9 cellular contexts compared by ENCODE assay signal in the genomic region with DNA sequence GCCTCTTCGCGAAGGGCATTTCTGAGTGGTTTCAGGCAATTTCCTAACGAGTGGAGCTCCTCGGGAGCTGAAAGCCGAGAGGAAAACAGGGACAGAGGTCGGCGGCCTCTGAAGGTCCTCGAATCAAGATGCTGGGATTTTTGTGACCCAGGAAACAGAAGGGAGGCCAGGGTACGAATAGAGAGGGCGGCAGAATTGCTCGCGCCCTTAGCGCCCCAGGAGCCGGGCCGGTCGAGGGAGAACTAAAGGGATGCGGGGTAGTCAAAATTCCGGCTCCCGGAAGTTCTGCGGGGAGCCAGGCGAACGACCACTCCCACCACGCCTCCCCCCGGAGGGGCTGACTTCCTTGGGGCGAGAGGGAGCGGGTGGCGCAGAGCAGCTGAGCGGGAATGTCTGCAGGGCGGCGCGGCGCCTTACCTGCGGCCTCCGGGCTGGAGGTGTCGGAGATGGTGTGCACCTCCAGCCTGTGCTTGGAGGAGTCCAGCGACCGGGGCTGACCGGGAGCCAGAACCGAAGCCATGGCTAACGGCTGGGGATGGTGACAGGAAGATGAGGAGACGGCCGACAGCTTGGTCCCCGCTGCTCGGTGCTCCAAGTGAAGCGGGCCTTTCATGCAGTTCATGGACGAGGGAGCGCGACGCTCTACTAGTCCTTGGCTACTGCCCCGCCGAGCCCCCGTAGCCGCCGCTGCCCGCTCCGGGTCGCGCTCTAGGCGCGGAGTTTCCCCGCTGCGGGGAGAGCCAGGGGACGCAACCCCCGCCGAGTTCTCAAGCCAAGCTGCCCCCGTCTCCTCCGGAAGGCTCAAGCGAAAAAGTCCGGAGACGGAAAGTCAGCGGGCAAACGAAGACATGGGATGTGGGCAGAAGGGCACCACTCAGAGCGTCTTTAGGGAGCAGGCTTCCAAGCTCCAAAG. TPM values are rescaled to one million over a fixed set of nuclear protein-coding genes. Genes with fewer than 3 reads are reported as not detected.
DNase-seq lines count a peak whose midpoint lies in the region; ATAC-seq and TF ChIP-seq lines count a peak whose summit lies in the region.
"Had no signal": no experiment of that assay in that cellular context is flagged by ENCODE, and none has a peak within 500 bp of the region (broad histone marks: within the 10 kb centered on the region; RNA-seq: fewer than 3 reads in every experiment).

No MANE protein-coding gene starts in this region.

- H3K4me1 Mint-ChIP-seq in activated B cell treated with CpG ODN at 0.5 μM for 24 hours = peaks cover 23% of the 10 kb centered on the region

- H3K27ac ChIP-seq in left ventricle myocardium inferior (replicated peaks) = no peak overlapping the region
- H3K27ac ChIP-seq in skin epidermis = no peak overlapping the region

- H3K27me3 Mint-ChIP-seq in activated B cell treated with CpG ODN at 0.5 μM for 24 hours = peaks cover 78% of the 10 kb centered on the region

- H3K27me3 ChIP-seq in left ventricle myocardium inferior (ENCODE audit: low read depth) = peaks cover 100% of the 10 kb centered on the region

- no peak overlapping the region for H3K27ac Mint-ChIP-seq in activated B cell treated with CpG ODN at 0.5 μM for 24 hours

- no peak for ATAC-seq in activated B cell treated with CpG ODN at 0.5 μM for 24 hours (ENCODE audit: low read depth)

- no peak for TF ChIP-seq POLR2A in erythroblast (IDR thresholded peaks at IDR 0.05; ENCODE audit: low read length)

- intact Hi-C loops in activated B cell treated with CpG ODN at 0.5 μM for 24 hours (cut with micrococcal nuclease) (no loop called here), left ventricle myocardium inferior (cut with micrococcal nuclease) (no loop called here)

- no peaks in the 10 kb centered on the region for H3K36me3 Mint-ChIP-seq in activated B cell treated with CpG ODN at 0.5 μM for 24 hours (ENCODE audit: low read depth)

- CTCF ChIA-PET in activated B cell treated with CpG ODN at 0.5 μM for 24 hours (lab: Charles Lee) = no interaction called here

- TF ChIP-seq CTCF in activated B cell treated with CpG ODN at 0.5 μM for 24 hours (IDR thresholded peaks at IDR 0.05) = no peak
- no peak for TF ChIP-seq CTCF in left ventricle myocardium inferior (IDR thresholded peaks at IDR 0.05; ENCODE audit: borderline replicate concordance)

- H3K9me3 ChIP-seq in left ventricle myocardium inferior (replicated peaks) = no peaks in the 10 kb centered on the region

- no peaks in the 10 kb centered on the region for H3K9me3 Mint-ChIP-seq in activated B cell treated with CpG ODN at 0.5 μM for 24 hours

- POLR2A ChIA-PET in activated B cell treated with CpG ODN at 0.5 μM for 24 hours (lab: Charles Lee) = no interaction called here

- peaks cover 47% of the 10 kb centered on the region for H3K4me1 ChIP-seq in left ventricle myocardium inferior

- DNase-seq in HK-2 (ENCODE audit: unreplicated experiment) (peak; percentile 57), activated B cell treated with CpG ODN at 0.5 μM for 24 hours (no peak), left ventricle myocardium inferior (no peak), 8988T (no peak), activated gamma-delta T cell (lab: John Stamatoyannopoulos, UW) (no peak), erythroblast (lab: John Stamatoyannopoulos, UW) (no peak)
- no peak for DNase-seq in stimulated activated naive CD4-positive, alpha-beta T cell (lab: John Stamatoyannopoulos, UW)

- H3K4me3 ChIP-seq in left ventricle myocardium inferior (peak overlapping the region; percentile 63), skin epidermis (peak overlapping the region; percentile 16 to 41 (median 32))

- H3K36me3 ChIP-seq in left ventricle myocardium inferior = no peaks in the 10 kb centered on the region

- H3K4me3 Mint-ChIP-seq in activated B cell treated with CpG ODN at 0.5 μM for 24 hours = peak overlapping the region; percentile 38

RNA-seq across cellular contexts. Expression of gene PITX2, which starts 0.8 kb away (rescaled TPM):
- not detected in 2 replicates for total RNA-seq in activated B cell treated with CpG ODN at 0.5 μM for 24 hours
- not detected for total RNA-seq in left ventricle myocardium inferior
- total RNA-seq: cerebellum had no signal
